In the genomic region with DNA sequence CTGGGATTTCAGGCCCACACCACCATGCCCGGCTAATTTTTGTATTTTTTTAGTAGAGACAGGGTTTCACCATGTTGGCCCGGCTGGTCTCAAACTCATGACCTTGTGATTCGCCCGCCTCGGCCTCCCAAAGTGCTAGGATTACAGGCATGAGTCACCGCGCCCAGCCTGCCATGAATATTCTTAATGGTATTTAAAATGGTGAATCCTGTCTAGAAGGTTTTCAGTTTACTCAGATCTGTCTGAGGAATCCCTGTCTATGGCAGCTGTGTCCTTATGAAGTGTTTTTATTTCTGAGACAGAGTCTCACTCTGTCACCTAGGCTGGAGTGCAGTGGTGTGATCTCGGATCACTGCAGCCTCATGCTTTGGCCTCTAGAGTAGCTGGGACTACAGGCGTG, we compare ENCODE assay signal across 2 cellular contexts. TPM values are rescaled to one million over a fixed set of nuclear protein-coding genes. Genes with fewer than 3 reads are reported as not detected.
"Had no signal": no experiment of that assay in that cellular context is flagged by ENCODE, and none has a peak within 500 bp of the region (broad histone marks: within the 10 kb centered on the region; RNA-seq: fewer than 3 reads in every experiment).

No MANE protein-coding gene starts in this region.

RNA-seq across cellular contexts. Expression of gene KCNQ4, which starts 55.9 kb away (rescaled TPM):
- polyA plus RNA-seq: keratinocyte, neural cell had no signal
